ENCODE assay signal across 3 cellular contexts in the genomic region with DNA sequence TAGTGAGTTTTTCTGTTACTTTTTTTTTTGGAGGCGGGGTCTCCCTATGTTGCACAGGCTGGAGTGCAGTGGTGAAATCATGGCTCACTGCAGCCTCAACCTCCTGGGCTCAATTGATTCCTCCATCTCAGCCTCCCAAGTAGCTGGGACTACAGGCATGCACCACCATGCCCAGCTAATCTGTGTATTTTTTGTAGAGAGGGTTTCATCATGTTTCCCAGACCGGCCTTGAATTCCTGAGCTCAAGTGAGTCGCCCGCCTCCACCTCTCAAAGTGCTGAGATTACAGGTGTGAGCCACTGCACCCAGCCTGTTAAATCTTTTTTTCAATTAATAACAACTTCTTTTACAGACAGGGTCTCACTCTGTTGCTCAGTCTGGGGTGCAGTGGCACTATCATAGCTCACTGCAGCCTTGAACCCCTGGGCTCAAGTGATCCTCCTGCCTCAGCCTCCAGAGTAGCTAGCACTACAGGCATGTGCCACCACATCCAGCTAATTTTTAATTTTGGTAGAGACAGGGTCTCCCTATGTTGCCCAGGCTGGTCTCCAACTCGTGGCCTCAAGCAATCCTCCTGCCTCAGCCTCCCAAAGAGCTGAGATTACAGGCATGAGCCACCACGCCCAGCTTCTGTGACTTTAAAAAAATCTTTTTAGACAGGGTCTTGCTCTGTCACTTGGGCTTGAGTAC.
TF ChIP-seq lines count a peak whose summit lies in the region.
"Not testable (repeated sequence)": the region's sequence is repeated elsewhere in the genome, so short reads cannot be mapped to it uniquely, and the experiment has no call there.

No MANE protein-coding gene starts in this region.

TF ChIP-seq in WTC11, 78 proteins besides CTCF, POLR2A, EP300 and RAD21:
- TF ChIP-seq GABPB1 (CRISPR knock-in tag; IDR thresholded peaks at IDR 0.05): 0 out of 2 replicates have a peak, but pooled peaks have one; percentile 29

TF ChIP-seq in K562, 482 proteins besides CTCF, POLR2A, EP300 and RAD21:
- 0 out of 2 replicates have a peak, but pooled peaks have one; percentile 29 for TF ChIP-seq ZNF121 (CRISPR knock-in tag; conservative IDR thresholded peaks at IDR 0.05)

TF ChIP-seq in HepG2, 621 proteins besides CTCF, POLR2A, EP300 and RAD21:
- TF ChIP-seq CEBPB (IDR thresholded peaks at IDR 0.05; ENCODE audit: borderline replicate concordance, low read depth, low read length): 0 out of 2 replicates have a peak, but pooled peaks have one; percentile 1
- 0 out of 2 replicates have a peak, but pooled peaks have one; percentile 34 for TF ChIP-seq ZNF598 (CRISPR knock-in tag; IDR thresholded peaks at IDR 0.05; ENCODE audit: borderline replicate concordance)
- peak; percentile 37 for TF ChIP-seq ZNF883 (CRISPR knock-in tag; IDR thresholded peaks at IDR 0.05; ENCODE audit: not compliant biosample characterization)
- 0 out of 2 replicates have a peak, but pooled peaks have one; percentile 41 for TF ChIP-seq ZNF451 (CRISPR knock-in tag; IDR thresholded peaks at IDR 0.05)
- TF ChIP-seq FOSL2 (CRISPR knock-in tag; IDR thresholded peaks at IDR 0.05): peak; percentile 56
- TF ChIP-seq ZNF460 (CRISPR knock-in tag; IDR thresholded peaks at IDR 0.05; ENCODE audit: borderline replicate concordance): peak; percentile 80; the same call in 1 of the 2 replicates
- TF ChIP-seq, protein P1, sequence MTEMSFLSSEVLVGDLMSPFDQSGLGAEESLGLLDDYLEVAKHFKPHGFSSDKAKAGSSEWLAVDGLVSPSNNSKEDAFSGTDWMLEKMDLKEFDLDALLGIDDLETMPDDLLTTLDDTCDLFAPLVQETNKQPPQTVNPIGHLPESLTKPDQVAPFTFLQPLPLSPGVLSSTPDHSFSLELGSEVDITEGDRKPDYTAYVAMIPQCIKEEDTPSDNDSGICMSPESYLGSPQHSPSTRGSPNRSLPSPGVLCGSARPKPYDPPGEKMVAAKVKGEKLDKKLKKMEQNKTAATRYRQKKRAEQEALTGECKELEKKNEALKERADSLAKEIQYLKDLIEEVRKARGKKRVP (CRISPR knock-in tag; IDR thresholded peaks at IDR 0.05): peak in 1 of 2 experiments; percentile 65; a peak in 2 of 4 replicates
- TF ChIP-seq ZSCAN12 (CRISPR knock-in tag; IDR thresholded peaks at IDR 0.05): 0 out of 2 replicates have a peak, but pooled peaks have one; percentile 57
- TF ChIP-seq CEBPG (CRISPR knock-in tag; IDR thresholded peaks at IDR 0.05): 0 out of 2 replicates have a peak, but pooled peaks have one; percentile 40
- not testable (repeated sequence) for TF ChIP-seq SOX6, LCORL (IDR thresholded peaks at IDR 0.05)
- TF ChIP-seq SOX6 (CRISPR knock-in tag; IDR thresholded peaks at IDR 0.05): peak; percentile 12; the same call in 1 of the 2 replicates
- peak; percentile 39; the same call in 1 of the 2 replicates for TF ChIP-seq LCORL (CRISPR knock-in tag; IDR thresholded peaks at IDR 0.05)
- TF ChIP-seq, protein P2, sequence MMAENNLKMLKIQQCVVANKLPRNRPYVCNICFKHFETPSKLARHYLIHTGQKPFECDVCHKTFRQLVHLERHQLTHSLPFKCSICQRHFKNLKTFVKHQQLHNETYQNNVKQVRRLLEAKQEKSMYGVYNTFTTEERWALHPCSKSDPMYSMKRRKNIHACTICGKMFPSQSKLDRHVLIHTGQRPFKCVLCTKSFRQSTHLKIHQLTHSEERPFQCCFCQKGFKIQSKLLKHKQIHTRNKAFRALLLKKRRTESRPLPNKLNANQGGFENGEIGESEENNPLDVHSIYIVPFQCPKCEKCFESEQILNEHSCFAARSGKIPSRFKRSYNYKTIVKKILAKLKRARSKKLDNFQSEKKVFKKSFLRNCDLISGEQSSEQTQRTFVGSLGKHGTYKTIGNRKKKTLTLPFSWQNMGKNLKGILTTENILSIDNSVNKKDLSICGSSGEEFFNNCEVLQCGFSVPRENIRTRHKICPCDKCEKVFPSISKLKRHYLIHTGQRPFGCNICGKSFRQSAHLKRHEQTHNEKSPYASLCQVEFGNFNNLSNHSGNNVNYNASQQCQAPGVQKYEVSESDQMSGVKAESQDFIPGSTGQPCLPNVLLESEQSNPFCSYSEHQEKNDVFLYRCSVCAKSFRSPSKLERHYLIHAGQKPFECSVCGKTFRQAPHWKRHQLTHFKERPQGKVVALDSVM (CRISPR knock-in tag; IDR thresholded peaks at IDR 0.05): peak; percentile 95
- TF ChIP-seq, protein P3, sequence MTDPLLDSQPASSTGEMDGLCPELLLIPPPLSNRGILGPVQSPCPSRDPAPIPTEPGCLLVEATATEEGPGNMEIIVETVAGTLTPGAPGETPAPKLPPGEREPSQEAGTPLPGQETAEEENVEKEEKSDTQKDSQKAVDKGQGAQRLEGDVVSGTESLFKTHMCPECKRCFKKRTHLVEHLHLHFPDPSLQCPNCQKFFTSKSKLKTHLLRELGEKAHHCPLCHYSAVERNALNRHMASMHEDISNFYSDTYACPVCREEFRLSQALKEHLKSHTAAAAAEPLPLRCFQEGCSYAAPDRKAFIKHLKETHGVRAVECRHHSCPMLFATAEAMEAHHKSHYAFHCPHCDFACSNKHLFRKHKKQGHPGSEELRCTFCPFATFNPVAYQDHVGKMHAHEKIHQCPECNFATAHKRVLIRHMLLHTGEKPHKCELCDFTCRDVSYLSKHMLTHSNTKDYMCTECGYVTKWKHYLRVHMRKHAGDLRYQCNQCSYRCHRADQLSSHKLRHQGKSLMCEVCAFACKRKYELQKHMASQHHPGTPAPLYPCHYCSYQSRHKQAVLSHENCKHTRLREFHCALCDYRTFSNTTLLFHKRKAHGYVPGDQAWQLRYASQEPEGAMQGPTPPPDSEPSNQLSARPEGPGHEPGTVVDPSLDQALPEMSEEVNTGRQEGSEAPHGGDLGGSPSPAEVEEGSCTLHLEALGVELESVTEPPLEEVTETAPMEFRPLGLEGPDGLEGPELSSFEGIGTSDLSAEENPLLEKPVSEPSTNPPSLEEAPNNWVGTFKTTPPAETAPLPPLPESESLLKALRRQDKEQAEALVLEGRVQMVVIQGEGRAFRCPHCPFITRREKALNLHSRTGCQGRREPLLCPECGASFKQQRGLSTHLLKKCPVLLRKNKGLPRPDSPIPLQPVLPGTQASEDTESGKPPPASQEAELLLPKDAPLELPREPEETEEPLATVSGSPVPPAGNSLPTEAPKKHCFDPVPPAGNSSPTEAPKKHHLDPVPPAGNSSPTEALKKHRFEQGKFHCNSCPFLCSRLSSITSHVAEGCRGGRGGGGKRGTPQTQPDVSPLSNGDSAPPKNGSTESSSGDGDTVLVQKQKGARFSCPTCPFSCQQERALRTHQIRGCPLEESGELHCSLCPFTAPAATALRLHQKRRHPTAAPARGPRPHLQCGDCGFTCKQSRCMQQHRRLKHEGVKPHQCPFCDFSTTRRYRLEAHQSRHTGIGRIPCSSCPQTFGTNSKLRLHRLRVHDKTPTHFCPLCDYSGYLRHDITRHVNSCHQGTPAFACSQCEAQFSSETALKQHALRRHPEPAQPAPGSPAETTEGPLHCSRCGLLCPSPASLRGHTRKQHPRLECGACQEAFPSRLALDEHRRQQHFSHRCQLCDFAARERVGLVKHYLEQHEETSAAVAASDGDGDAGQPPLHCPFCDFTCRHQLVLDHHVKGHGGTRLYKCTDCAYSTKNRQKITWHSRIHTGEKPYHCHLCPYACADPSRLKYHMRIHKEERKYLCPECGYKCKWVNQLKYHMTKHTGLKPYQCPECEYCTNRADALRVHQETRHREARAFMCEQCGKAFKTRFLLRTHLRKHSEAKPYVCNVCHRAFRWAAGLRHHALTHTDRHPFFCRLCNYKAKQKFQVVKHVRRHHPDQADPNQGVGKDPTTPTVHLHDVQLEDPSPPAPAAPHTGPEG (CRISPR knock-in tag; IDR thresholded peaks at IDR 0.05): peak; percentile 63; the same call in 1 of the 2 replicates
- peak; percentile 44; the same call in 1 of the 2 replicates for TF ChIP-seq ZNF274 (CRISPR knock-in tag; IDR thresholded peaks at IDR 0.05)
- peak; percentile 31; the same call in 1 of the 2 replicates for TF ChIP-seq ZNF501 (CRISPR knock-in tag; IDR thresholded peaks at IDR 0.05)
- TF ChIP-seq, protein P4, sequence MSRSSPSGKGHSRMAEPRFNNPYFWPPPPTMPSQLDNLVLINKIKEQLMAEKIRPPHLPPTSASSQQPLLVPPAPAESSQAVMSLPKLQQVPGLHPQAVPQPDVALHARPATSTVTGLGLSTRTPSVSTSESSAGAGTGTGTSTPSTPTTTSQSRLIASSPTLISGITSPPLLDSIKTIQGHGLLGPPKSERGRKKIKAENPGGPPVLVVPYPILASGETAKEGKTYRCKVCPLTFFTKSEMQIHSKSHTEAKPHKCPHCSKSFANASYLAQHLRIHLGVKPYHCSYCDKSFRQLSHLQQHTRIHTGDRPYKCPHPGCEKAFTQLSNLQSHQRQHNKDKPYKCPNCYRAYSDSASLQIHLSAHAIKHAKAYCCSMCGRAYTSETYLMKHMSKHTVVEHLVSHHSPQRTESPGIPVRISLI (CRISPR knock-in tag; IDR thresholded peaks at IDR 0.05; ENCODE audit: borderline replicate concordance): 0 out of 2 replicates have a peak, but pooled peaks have one; percentile 39
- TF ChIP-seq ZNF263 (CRISPR knock-in tag; IDR thresholded peaks at IDR 0.05): 0 out of 2 replicates have a peak, but pooled peaks have one; percentile 10
- TF ChIP-seq ZNF468 (CRISPR knock-in tag; IDR thresholded peaks at IDR 0.05): 0 out of 2 replicates have a peak, but pooled peaks have one; percentile 38
- TF ChIP-seq, protein P5, sequence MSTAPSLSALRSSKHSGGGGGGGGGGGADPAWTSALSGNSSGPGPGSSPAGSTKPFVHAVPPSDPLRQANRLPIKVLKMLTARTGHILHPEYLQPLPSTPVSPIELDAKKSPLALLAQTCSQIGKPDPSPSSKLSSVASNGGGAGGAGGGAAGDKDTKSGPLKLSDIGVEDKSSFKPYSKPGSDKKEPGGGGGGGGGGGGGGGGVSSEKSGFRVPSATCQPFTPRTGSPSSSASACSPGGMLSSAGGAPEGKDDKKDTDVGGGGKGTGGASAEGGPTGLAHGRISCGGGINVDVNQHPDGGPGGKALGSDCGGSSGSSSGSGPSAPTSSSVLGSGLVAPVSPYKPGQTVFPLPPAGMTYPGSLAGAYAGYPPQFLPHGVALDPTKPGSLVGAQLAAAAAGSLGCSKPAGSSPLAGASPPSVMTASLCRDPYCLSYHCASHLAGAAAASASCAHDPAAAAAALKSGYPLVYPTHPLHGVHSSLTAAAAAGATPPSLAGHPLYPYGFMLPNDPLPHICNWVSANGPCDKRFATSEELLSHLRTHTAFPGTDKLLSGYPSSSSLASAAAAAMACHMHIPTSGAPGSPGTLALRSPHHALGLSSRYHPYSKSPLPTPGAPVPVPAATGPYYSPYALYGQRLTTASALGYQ (CRISPR knock-in tag; IDR thresholded peaks at IDR 0.05): 0 out of 2 replicates have a peak, but pooled peaks have one; percentile 22
